25 cellular contexts compared by ENCODE assay signal in genomic region chr15:41148065-41148464, GRCh38.
"Had no signal": no experiment of that assay in that cellular context is flagged by ENCODE, and none has a peak within 500 bp of the region (broad histone marks: within the 10 kb centered on the region; RNA-seq: fewer than 3 reads in every experiment).

No MANE protein-coding gene starts in this region.

- FAIRE-seq: endometrium, endothelial cell of umbilical vein, frontal cortex, islet of Langerhans, keratinocyte had no signal

- H3K27ac ChIP-seq: colonic mucosa, esophagus muscularis mucosa, foreskin keratinocyte, gastroesophageal sphincter, heart right ventricle, left lung, lower lobe of right lung had no signal

- H3K9me3 ChIP-seq: colonic mucosa, esophagus muscularis mucosa, gastroesophageal sphincter, heart right ventricle, left lung, lower lobe of right lung, mucosa of descending colon had no signal

- ATAC-seq: effector memory CD8-positive, alpha-beta T cell; foreskin keratinocyte; gastroesophageal sphincter; heart right ventricle; left cardiac atrium; left lung; left ventricle myocardium superior; lower lobe of right lung; mucosa of descending colon; naive thymus-derived CD8-positive, alpha-beta T cell had no signal

- H3K4me1 ChIP-seq: colonic mucosa, esophagus muscularis mucosa, foreskin keratinocyte, gastroesophageal sphincter, heart right ventricle, left lung, lower lobe of right lung had no signal

- DNase-seq: colonic mucosa; cortex of kidney; effector CD8-positive, alpha-beta T cell; effector memory CD8-positive, alpha-beta T cell; endodermal cell; foreskin keratinocyte; glutamatergic neuron; head of caudate nucleus; heart right ventricle; hippocampal formation; left cardiac atrium; left lung; left ventricle myocardium superior; lower lobe of right lung; mesenchymal stem cell; mucosa of descending colon; naive B cell; naive thymus-derived CD8-positive, alpha-beta T cell had no signal

- H3K27me3 ChIP-seq: colonic mucosa, esophagus muscularis mucosa, foreskin keratinocyte, heart right ventricle, left lung had no signal

- H3K4me3 ChIP-seq: colonic mucosa, esophagus muscularis mucosa, gastroesophageal sphincter, heart right ventricle, left lung, lower lobe of right lung, mucosa of descending colon had no signal

- H3K36me3 ChIP-seq: colonic mucosa, esophagus muscularis mucosa, gastroesophageal sphincter, heart right ventricle, left lung, lower lobe of right lung had no signal
